Comparison of ENCODE assay signal across 1 cellular context in genomic region chr15:80974914-80975313, GRCh38.
TF ChIP-seq lines count a peak whose summit lies in the region.

No MANE protein-coding gene starts in this region.

TF ChIP-seq in GM23338, 12 proteins besides CTCF, POLR2A, EP300 and RAD21:
- no peak for TF ChIP-seq REST (IDR thresholded peaks at IDR 0.05; ENCODE audit: unreplicated experiment)
- TF ChIP-seq STAT1 (IDR thresholded peaks at IDR 0.05; ENCODE audit: unreplicated experiment) = no peak
- no peak for TF ChIP-seq ETS1 (IDR thresholded peaks at IDR 0.05)
